26 cellular contexts compared by ENCODE assay signal in genomic region chr9:7153566-7153965, GRCh38.
DNase-seq lines count a peak whose midpoint lies in the region; ATAC-seq, FAIRE-seq and TF ChIP-seq lines count a peak whose summit lies in the region.
"Had no signal": no experiment of that assay in that cellular context is flagged by ENCODE, and none has a peak within 500 bp of the region (broad histone marks: within the 10 kb centered on the region; RNA-seq: fewer than 3 reads in every experiment).

No MANE protein-coding gene starts in this region.

- H3K27me3 ChIP-seq in heart right ventricle (no peaks in the 10 kb centered on the region), left ventricle myocardium inferior (ENCODE audit: low read depth) (no peaks in the 10 kb centered on the region), HepG2 (ENCODE audit: control insufficient read depth in 1 of 2, insufficient read depth in 2 of 2, low read length in 2 of 2) (no peaks in the 10 kb centered on the region)
- H3K27me3 ChIP-seq: foreskin keratinocyte, tibial nerve had no signal

- H3K9me3 ChIP-seq in heart right ventricle (peaks cover 0 to 9% (median 0%) of the 10 kb centered on the region in 11 donors), left ventricle myocardium inferior (replicated peaks) (peaks cover 5% of the 10 kb centered on the region), HepG2 (ENCODE audit: low read length) (no peaks in the 10 kb centered on the region)

- no peak overlapping the region for H3K4me2 ChIP-seq in HepG2 (ENCODE audit: low read depth, low read length)
- H3K4me2 ChIP-seq: KMS-11 had no signal

- no peak overlapping the region for H3K4me3 Mint-ChIP-seq in stimulated activated memory B cell treated with anti-CD40 and anti-IgM and Interleukin-4, amounts not matched to agents 10 μg/mL and 1 μg/mL and 100 μg/mL, for 72 hours
- H3K4me3 Mint-ChIP-seq: activated naive CD8-positive, alpha-beta T cell treated with anti-CD3 and anti-CD28 coated beads, Interleukin-2, amount 10 ng/mL, durations not matched to agents 7 days and 5 days; activated T-cell treated with anti-CD3 and anti-CD28 coated beads, Interleukin-2, amount 50 U/mL, for 24 hours; CD4-positive, alpha-beta memory T cell had no signal

- intact Hi-C loops in heart right ventricle (cut with DNase I) (no loop called here), left ventricle myocardium inferior (cut with micrococcal nuclease) (no loop called here), HepG2 (cut with micrococcal nuclease; ENCODE audit: unreplicated experiment) (no loop called here)

- H3K4me3 ChIP-seq in heart right ventricle = no peak overlapping the region
- H3K4me3 ChIP-seq in left ventricle myocardium inferior = no peak overlapping the region
- no peak overlapping the region for H3K4me3 ChIP-seq in HepG2 (replicated peaks in 1 of 3; ENCODE audit: insufficient read depth in 1 of 3, low read depth in 2 of 3, low read length in 3 of 3)
- H3K4me3 ChIP-seq: tibial nerve had no signal

- in situ Hi-C loops in HepG2 (cut with HindIII; ENCODE audit: extremely low pct_ligation_motif_present, low pct_unique_long_range_greater_than_20kb) = loop anchor here (10.0 kb wide), 1 partner anchor 59 kb away; no protein-coding TSS in a partner anchor

- H3K27ac Mint-ChIP-seq in stimulated activated memory B cell treated with anti-CD40 and anti-IgM and Interleukin-4, amounts not matched to agents 10 μg/mL and 1 μg/mL and 100 μg/mL, for 72 hours = peak overlapping the region; percentile 18
- H3K27ac Mint-ChIP-seq: activated naive CD8-positive, alpha-beta T cell treated with anti-CD3 and anti-CD28 coated beads, Interleukin-2, amount 10 ng/mL, durations not matched to agents 7 days and 5 days; activated T-cell treated with anti-CD3 and anti-CD28 coated beads, Interleukin-2, amount 50 U/mL, for 24 hours had no signal

- H3K9me3 Mint-ChIP-seq in stimulated activated memory B cell treated with anti-CD40 and anti-IgM and Interleukin-4, amounts not matched to agents 10 μg/mL and 1 μg/mL and 100 μg/mL, for 72 hours = peaks cover 3% of the 10 kb centered on the region
- H3K9me3 Mint-ChIP-seq: activated T-cell treated with anti-CD3 and anti-CD28 coated beads, Interleukin-2, amount 50 U/mL, for 24 hours had no signal

- TF ChIP-seq CTCF in heart right ventricle (IDR thresholded peaks at IDR 0.05) (no peak), left ventricle myocardium inferior (IDR thresholded peaks at IDR 0.05; ENCODE audit: borderline replicate concordance) (no peak), HepG2 (CRISPR knock-in tag; IDR thresholded peaks at IDR 0.05) (no peak)

- peak; percentile 48 for FAIRE-seq in HepG2 (lab: Jason Lieb, UNC)
- FAIRE-seq: A204.1 had no signal

- 43 to 54% methylated on average over 1 of the region's 1 CpG for WGBS in heart right ventricle, 2 donors
- 93% methylated on average over 1 of the region's 1 CpG for WGBS in HepG2 (ENCODE audit: low lambda C conversion rate)

- CTCF ChIA-PET in HepG2 (lab: Yijun Ruan, JAX; ENCODE audit: low intra/inter-chr PET ratio, low total read pairs) = no interaction called here

- DNase-seq in heart right ventricle = no peak
- no peak for DNase-seq in left ventricle myocardium inferior
- DNase-seq in caudate nucleus (lab: John Stamatoyannopoulos, UW) = peak in 2 of 61 donors; percentile 20 to 45
- DNase-seq in HepG2 (ENCODE audit: low spot score) = peak; percentile 70
- no peak for DNase-seq in C1 segment of cervical spinal cord (lab: John Stamatoyannopoulos, UW)
- no peak for DNase-seq in NOMO-1 treated with DMSO at 0.1 percent for 48 hours (lab: John Stamatoyannopoulos, UW; ENCODE audit: unreplicated experiment)
- DNase-seq: activated CD4-positive, alpha-beta T cell treated with anti-CD3 and anti-CD28 coated beads for 4 hours; activated gamma-delta T cell; activated naive CD8-positive, alpha-beta T cell treated with anti-CD3 and anti-CD28 coated beads, Interleukin-2, amount 10 ng/mL, durations not matched to agents 7 days and 5 days; activated T-cell treated with anti-CD3 and anti-CD28 coated beads, Interleukin-2, amount 50 U/mL, for 24 hours; CD4-positive, alpha-beta memory T cell; foreskin keratinocyte; HCEC 1CT; NCI-H1417 treated with DMSO at 0.1 percent for 48 hours; NCI-H2081 treated with DMSO at 0.1 percent for 48 hours; NCI-H226; NCI-H774; occipital lobe; retina; stimulated activated CD4-positive, alpha-beta T cell treated with anti-CD3 and anti-CD28 coated beads, Interleukin-2, amount 100 ng/mL, for 24 hours had no signal

- H4K20me1 ChIP-seq in HepG2 (ENCODE audit: insufficient read depth, low read length) = no peaks in the 10 kb centered on the region

- peaks cover 24% of the 10 kb centered on the region for H3K4me1 Mint-ChIP-seq in stimulated activated memory B cell treated with anti-CD40 and anti-IgM and Interleukin-4, amounts not matched to agents 10 μg/mL and 1 μg/mL and 100 μg/mL, for 72 hours

- POLR2A ChIA-PET in HepG2 (lab: Yijun Ruan, JAX) = no interaction called here

- no peak for TF ChIP-seq POLR2A in HepG2 (IDR thresholded peaks at IDR 0.05; ENCODE audit: insufficient read depth in 1 of 2, low read depth in 2 of 2, low read length in 2 of 2)

- peaks cover 81% of the 10 kb centered on the region for H3K36me3 Mint-ChIP-seq in stimulated activated memory B cell treated with anti-CD40 and anti-IgM and Interleukin-4, amounts not matched to agents 10 μg/mL and 1 μg/mL and 100 μg/mL, for 72 hours

- no peaks in the 10 kb centered on the region for H3K27me3 Mint-ChIP-seq in stimulated activated memory B cell treated with anti-CD40 and anti-IgM and Interleukin-4, amounts not matched to agents 10 μg/mL and 1 μg/mL and 100 μg/mL, for 72 hours
- H3K27me3 Mint-ChIP-seq: activated naive CD8-positive, alpha-beta T cell treated with anti-CD3 and anti-CD28 coated beads, Interleukin-2, amount 10 ng/mL, durations not matched to agents 7 days and 5 days; activated T-cell treated with anti-CD3 and anti-CD28 coated beads, Interleukin-2, amount 50 U/mL, for 24 hours; CD4-positive, alpha-beta memory T cell had no signal

- no peak overlapping the region for H2AFZ ChIP-seq in HepG2 (ENCODE audit: low read length)

- TF ChIP-seq RAD21 in HepG2 (CRISPR knock-in tag; IDR thresholded peaks at IDR 0.05) = no peak

- H3K36me3 ChIP-seq in heart right ventricle (peaks cover 0 to 4% (median 0%) of the 10 kb centered on the region in 9 donors), left ventricle myocardium inferior (no peaks in the 10 kb centered on the region), HepG2 (replicated peaks in 1 of 2; ENCODE audit: control insufficient read depth in 1 of 2, insufficient read depth in 2 of 2, low read length in 2 of 2) (peaks cover 1 to 5% of the 10 kb centered on the region in 2 experiments; a peak in 3 of 5 replicates)

- no TSS peak for BruUV-seq in HepG2 (replicated peaks; lab: Mats Ljungman, UMichigan)

- no peaks in the 10 kb centered on the region for H3K79me2 ChIP-seq in HepG2 (ENCODE audit: insufficient read depth, low read length)

- H3K4me1 ChIP-seq in heart right ventricle = peaks cover 0 to 46% (median 18%) of the 10 kb centered on the region in 9 donors
- H3K4me1 ChIP-seq in left ventricle myocardium inferior = peaks cover 39% of the 10 kb centered on the region
- H3K4me1 ChIP-seq in HepG2 (ENCODE audit: insufficient read depth, low read length) = peaks cover 14% of the 10 kb centered on the region
- H3K4me1 ChIP-seq: foreskin keratinocyte had no signal

- no peak for TF ChIP-seq EP300 in HepG2 (IDR thresholded peaks at IDR 0.05; ENCODE audit: low read depth in 2 of 2, low read length in 2 of 2)
- no peak for TF ChIP-seq EP300 in HepG2 (CRISPR knock-in tag; IDR thresholded peaks at IDR 0.05; ENCODE audit: borderline replicate concordance)

- H3K27ac ChIP-seq in heart right ventricle (no peak overlapping the region), left ventricle myocardium inferior (replicated peaks) (no peak overlapping the region), caudate nucleus (ENCODE audit: low read depth, low read length) (peak overlapping the region; percentile 32), HepG2 (ENCODE audit: extremely low read length, insufficient read depth, low read length) (no peak overlapping the region)
- H3K27ac ChIP-seq: foreskin keratinocyte, KMS-11, RWPE1, tibial nerve had no signal

- no peak overlapping the region for H3K9ac ChIP-seq in HepG2 (ENCODE audit: insufficient read depth, low read depth, low read length)
- H3K9ac ChIP-seq: KMS-11 had no signal

- ATAC-seq in heart right ventricle (peak in 5 of 8 donors; percentile 5 to 47 (median 33)), HepG2 (peak; percentile 93), HG03045 (IDR thresholded peaks at IDR 0.05; ENCODE audit: unreplicated experiment) (no peak)
- ATAC-seq in stimulated activated memory B cell treated with anti-CD40 and anti-IgM and Interleukin-4, amounts not matched to agents 10 μg/mL and 1 μg/mL and 100 μg/mL, for 72 hours = no peak

TF ChIP-seq in HepG2, 621 proteins besides CTCF, POLR2A, EP300 and RAD21:
- TF ChIP-seq ZNF274 (CRISPR knock-in tag; IDR thresholded peaks at IDR 0.05) (no peak), ZNF224 (CRISPR knock-in tag; IDR thresholded peaks at IDR 0.05) (no peak), BCL6 (CRISPR knock-in tag; IDR thresholded peaks at IDR 0.05) (peak; percentile 22; the same call in 1 of the 2 replicates)

Comparison
In these comparisons a context has a peak if more than half of its experiments do, and no peak if none do; other contexts are left out.
1. ATAC-seq: peak in heart right ventricle (5 of 8) and HepG2 (single experiment); none in stimulated activated memory B cell treated with anti-CD40 and anti-IgM and Interleukin-4, amounts not matched to agents 10 μg/mL and 1 μg/mL and 100 μg/mL, for 72 hours (single experiment) and HG03045 (single experiment).